1 cellular context compared by ENCODE assay signal in the genomic region with DNA sequence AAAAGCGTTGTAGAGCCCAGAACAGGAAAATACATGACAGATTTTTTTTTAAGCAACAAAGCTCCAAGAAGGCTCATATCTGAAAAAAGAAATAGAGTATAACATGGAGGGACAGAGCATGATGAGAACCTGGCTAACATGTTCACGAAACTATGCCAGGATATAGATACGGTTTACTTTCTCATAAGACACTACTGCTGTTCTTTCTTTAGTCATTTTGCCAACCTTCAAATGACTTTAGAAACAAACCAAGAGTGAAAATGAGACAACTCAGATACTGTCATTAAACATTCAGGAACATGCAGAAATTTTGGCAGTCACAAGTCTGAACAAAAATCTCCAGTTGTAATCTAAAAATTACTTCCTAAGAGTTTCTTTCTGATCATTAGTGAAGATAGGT.
TF ChIP-seq lines count a peak whose summit lies in the region.

No MANE protein-coding gene starts in this region.

TF ChIP-seq in HepG2, 621 proteins besides CTCF, POLR2A, EP300 and RAD21:
- TF ChIP-seq, protein P1, sequence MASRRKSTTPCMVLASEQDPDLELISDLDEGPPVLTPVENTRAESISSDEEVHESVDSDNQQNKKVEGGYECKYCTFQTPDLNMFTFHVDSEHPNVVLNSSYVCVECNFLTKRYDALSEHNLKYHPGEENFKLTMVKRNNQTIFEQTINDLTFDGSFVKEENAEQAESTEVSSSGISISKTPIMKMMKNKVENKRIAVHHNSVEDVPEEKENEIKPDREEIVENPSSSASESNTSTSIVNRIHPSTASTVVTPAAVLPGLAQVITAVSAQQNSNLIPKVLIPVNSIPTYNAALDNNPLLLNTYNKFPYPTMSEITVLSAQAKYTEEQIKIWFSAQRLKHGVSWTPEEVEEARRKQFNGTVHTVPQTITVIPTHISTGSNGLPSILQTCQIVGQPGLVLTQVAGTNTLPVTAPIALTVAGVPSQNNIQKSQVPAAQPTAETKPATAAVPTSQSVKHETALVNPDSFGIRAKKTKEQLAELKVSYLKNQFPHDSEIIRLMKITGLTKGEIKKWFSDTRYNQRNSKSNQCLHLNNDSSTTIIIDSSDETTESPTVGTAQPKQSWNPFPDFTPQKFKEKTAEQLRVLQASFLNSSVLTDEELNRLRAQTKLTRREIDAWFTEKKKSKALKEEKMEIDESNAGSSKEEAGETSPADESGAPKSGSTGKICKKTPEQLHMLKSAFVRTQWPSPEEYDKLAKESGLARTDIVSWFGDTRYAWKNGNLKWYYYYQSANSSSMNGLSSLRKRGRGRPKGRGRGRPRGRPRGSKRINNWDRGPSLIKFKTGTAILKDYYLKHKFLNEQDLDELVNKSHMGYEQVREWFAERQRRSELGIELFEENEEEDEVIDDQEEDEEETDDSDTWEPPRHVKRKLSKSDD (CRISPR knock-in tag; IDR thresholded peaks at IDR 0.05; ENCODE audit: low read depth) = no peak
